ENCODE assay signal across 19 cellular contexts in the genomic region with DNA sequence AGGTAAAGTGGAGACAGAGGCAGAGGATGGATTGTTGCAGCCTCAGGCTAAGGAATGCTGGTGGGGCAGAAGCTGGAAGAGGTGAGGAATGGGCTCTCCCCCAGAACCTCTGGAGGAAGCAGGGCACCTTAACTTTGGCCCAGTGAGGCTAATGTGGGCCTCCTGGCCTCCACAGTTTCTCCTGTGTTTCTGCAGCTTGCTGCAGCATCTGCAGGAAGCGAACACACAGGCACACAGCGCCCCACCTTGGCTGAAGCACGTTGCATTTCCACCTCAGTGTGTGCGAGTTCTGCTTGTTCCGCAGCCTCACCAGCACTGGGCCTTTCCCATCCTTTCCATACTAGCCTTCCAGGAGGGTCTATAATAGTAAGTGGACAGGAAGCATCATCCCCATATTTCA. TPM values are rescaled to one million over a fixed set of nuclear protein-coding genes. Genes with fewer than 3 reads are reported as not detected.
A peak's percentile ranks its signal among the peaks of the same experiment; 100 is the strongest.
DNase-seq lines count a peak whose midpoint lies in the region; ATAC-seq and TF ChIP-seq lines count a peak whose summit lies in the region.
"Had no signal": no experiment of that assay in that cellular context is flagged by ENCODE, and none has a peak within 500 bp of the region (broad histone marks: within the 10 kb centered on the region; RNA-seq: fewer than 3 reads in every experiment).

No MANE protein-coding gene starts in this region.

- no peak overlapping the region for H3K4me3 Mint-ChIP-seq in endodermal cell
- H3K4me3 Mint-ChIP-seq: activated B cell treated with CpG ODN at 0.5 μM for 24 hours; activated naive CD4-positive, alpha-beta T cell treated with anti-CD3 and anti-CD28 coated beads, Interleukin-2, amount 10 ng/mL, durations not matched to agents 7 days and 5 days; stimulated activated naive CD8-positive, alpha-beta T cell treated with anti-CD3 and anti-CD28 coated beads, Interleukin-15, amount 100 ng/mL, for 72 hours had no signal

- POLR2A ChIA-PET in A673 (lab: Charles Lee; ENCODE audit: low non-redundant PET), result no interaction called here

- no peak for TF ChIP-seq POLR2A in GM18505 (IDR thresholded peaks at IDR 0.05; ENCODE audit: borderline replicate concordance, extremely low read depth, insufficient read depth, insufficient read length)

- H3K36me3 ChIP-seq in A673 (ENCODE audit: insufficient read depth, low read length, poor library complexity, severe bottlenecking), result no peaks in the 10 kb centered on the region
- H3K36me3 ChIP-seq in NT2/D1 (ENCODE audit: insufficient read depth, insufficient read length, low read length), result no peaks in the 10 kb centered on the region
- no peaks in the 10 kb centered on the region for H3K36me3 ChIP-seq in endodermal cell (ENCODE audit: control insufficient read depth, insufficient read depth, low read length)
- H3K36me3 ChIP-seq: BE2C, prostate gland had no signal

- CTCF ChIA-PET in A673 (lab: Charles Lee), result interaction anchor here (0.6 kb wide), 2 partner anchors 30 to 88 kb away, joined by 5 read pairs; no protein-coding TSS in a partner anchor

- H3K27ac ChIP-seq in A673 (ENCODE audit: low read depth, low read length, poor library complexity, severe bottlenecking), result no peak overlapping the region
- H3K27ac ChIP-seq in endodermal cell (ENCODE audit: low read depth, low read length), result no peak overlapping the region
- H3K27ac ChIP-seq: body of pancreas, dorsolateral prefrontal cortex, prostate gland had no signal

- H3K4me1 Mint-ChIP-seq in endodermal cell, result peaks cover 10% of the 10 kb centered on the region
- H3K4me1 Mint-ChIP-seq: activated B cell treated with CpG ODN at 0.5 μM for 24 hours; activated naive CD4-positive, alpha-beta T cell treated with anti-CD3 and anti-CD28 coated beads, Interleukin-2, amount 10 ng/mL, durations not matched to agents 7 days and 5 days; stimulated activated naive CD8-positive, alpha-beta T cell treated with anti-CD3 and anti-CD28 coated beads, Interleukin-15, amount 100 ng/mL, for 72 hours had no signal

- intact Hi-C loops in A673 (cut with micrococcal nuclease; ENCODE audit: unreplicated experiment), result no loop called here

- peaks cover 4% of the 10 kb centered on the region for H3K9me3 Mint-ChIP-seq in endodermal cell
- H3K9me3 Mint-ChIP-seq: activated B cell treated with CpG ODN at 0.5 μM for 24 hours; activated naive CD4-positive, alpha-beta T cell treated with anti-CD3 and anti-CD28 coated beads, Interleukin-2, amount 10 ng/mL, durations not matched to agents 7 days and 5 days; stimulated activated naive CD8-positive, alpha-beta T cell treated with anti-CD3 and anti-CD28 coated beads, Interleukin-15, amount 100 ng/mL, for 72 hours had no signal

- no peak overlapping the region for H3K27ac Mint-ChIP-seq in endodermal cell
- H3K27ac Mint-ChIP-seq: activated B cell treated with CpG ODN at 0.5 μM for 24 hours; activated naive CD4-positive, alpha-beta T cell treated with anti-CD3 and anti-CD28 coated beads, Interleukin-2, amount 10 ng/mL, durations not matched to agents 7 days and 5 days; stimulated activated naive CD8-positive, alpha-beta T cell treated with anti-CD3 and anti-CD28 coated beads, Interleukin-15, amount 100 ng/mL, for 72 hours had no signal

- H3K27me3 ChIP-seq in A673 (replicated peaks; ENCODE audit: insufficient read depth, low read depth, low read length, poor library complexity), result peaks cover 54% of the 10 kb centered on the region
- no peaks in the 10 kb centered on the region for H3K27me3 ChIP-seq in NT2/D1 (ENCODE audit: insufficient read depth, insufficient read length)
- H3K27me3 ChIP-seq in endodermal cell (ENCODE audit: control insufficient read depth, insufficient read depth, low read length, poor library complexity, severe bottlenecking), result peaks cover 5% of the 10 kb centered on the region
- H3K27me3 ChIP-seq: BE2C, body of pancreas, dorsolateral prefrontal cortex had no signal

- peaks cover 18% of the 10 kb centered on the region for H3K4me1 ChIP-seq in A673 (ENCODE audit: insufficient read depth, low read length, poor library complexity, severe bottlenecking)
- H3K4me1 ChIP-seq in NT2/D1 (ENCODE audit: insufficient read depth, insufficient read length), result peaks cover 4% of the 10 kb centered on the region
- H3K4me1 ChIP-seq in endodermal cell (ENCODE audit: control insufficient read depth, insufficient read depth, low read length), result no peaks in the 10 kb centered on the region
- H3K4me1 ChIP-seq: body of pancreas, prostate gland had no signal

- H3K9ac ChIP-seq in NT2/D1 (ENCODE audit: insufficient read length, low read depth), result no peak overlapping the region
- H3K9ac ChIP-seq in endodermal cell (ENCODE audit: extremely low read depth, low read length, poor library complexity, severe bottlenecking), result no peak overlapping the region

- no TSS peak for BruUV-seq in A673 (replicated peaks; lab: Mats Ljungman, UMichigan)

- DNase-seq in A673 (ENCODE audit: low spot score) (no peak), NT2/D1 (ENCODE audit: low read depth, low spot score) (peak; percentile 32), endodermal cell (peak; percentile 82), C1 segment of cervical spinal cord (lab: John Stamatoyannopoulos, UW) (no peak)
- DNase-seq: activated B cell treated with CpG ODN at 0.5 μM for 24 hours; activated naive CD4-positive, alpha-beta T cell treated with anti-CD3 and anti-CD28 coated beads, Interleukin-2, amount 10 ng/mL, durations not matched to agents 7 days and 5 days; BE2C; body of pancreas; dorsolateral prefrontal cortex; NCI-H1092; NCI-H345; stimulated activated CD4-positive, alpha-beta T cell treated with anti-CD3 and anti-CD28 coated beads, Interleukin-12 subunit alpha, Interleukin-12 subunit beta, amount 100 ng/mL, for 4 hours; stimulated activated naive CD8-positive, alpha-beta T cell treated with anti-CD3 and anti-CD28 coated beads, Interleukin-15, amount 100 ng/mL, for 72 hours had no signal

- 79 to 83% methylated on average over 4 to 5 of the region's 5 CpGs for WGBS in endodermal cell (ENCODE audit: insufficient coverage in 1 of 2, insufficient read length in 1 of 2), 2 experiments

- H3K36me3 Mint-ChIP-seq in endodermal cell (ENCODE audit: low read depth), result no peaks in the 10 kb centered on the region
- H3K36me3 Mint-ChIP-seq: activated naive CD4-positive, alpha-beta T cell treated with anti-CD3 and anti-CD28 coated beads, Interleukin-2, amount 10 ng/mL, durations not matched to agents 7 days and 5 days had no signal

- TF ChIP-seq CTCF in A673 (conservative IDR thresholded peaks at IDR 0.05; ENCODE audit: low read depth, low read length), result peak; percentile 48
- peak; percentile 32 for TF ChIP-seq CTCF in GM12873 (IDR thresholded peaks at IDR 0.05; ENCODE audit: insufficient read depth, low read depth, low read length, missing control alignments)
- TF ChIP-seq CTCF in endodermal cell (conservative IDR thresholded peaks at IDR 0.05), result peak; percentile 62

- H3K27me3 Mint-ChIP-seq in endodermal cell (ENCODE audit: insufficient read depth), result no peaks in the 10 kb centered on the region
- H3K27me3 Mint-ChIP-seq: activated B cell treated with CpG ODN at 0.5 μM for 24 hours had no signal

- ATAC-seq in GM18505 (IDR thresholded peaks at IDR 0.05; ENCODE audit: unreplicated experiment) (no peak), HG03432 (IDR thresholded peaks at IDR 0.05; ENCODE audit: unreplicated experiment) (no peak), HG03135 (IDR thresholded peaks at IDR 0.05; ENCODE audit: unreplicated experiment) (no peak)
- ATAC-seq: body of pancreas; Panc1; stimulated activated naive CD8-positive, alpha-beta T cell treated with anti-CD3 and anti-CD28 coated beads, Interleukin-15, amount 100 ng/mL, for 72 hours had no signal

- H3K9me3 ChIP-seq in A673 (ENCODE audit: low read depth, low read length, poor library complexity, severe bottlenecking) (no peaks in the 10 kb centered on the region), NT2/D1 (ENCODE audit: insufficient read depth, low read length) (no peaks in the 10 kb centered on the region; the same call in 1 of the 2 replicates), endodermal cell (ENCODE audit: control insufficient read depth, low read length) (no peaks in the 10 kb centered on the region)
- H3K9me3 ChIP-seq: BE2C, body of pancreas, prostate gland had no signal

- H3K4me3 ChIP-seq in A673 (ENCODE audit: low read depth, low read length, poor library complexity, severe bottlenecking) (no peak overlapping the region), NT2/D1 (ENCODE audit: insufficient read length, low read depth) (no peak overlapping the region), endodermal cell (ENCODE audit: low read length) (no peak overlapping the region)
- H3K4me3 ChIP-seq: body of pancreas, dorsolateral prefrontal cortex, prostate gland had no signal

RNA-seq across cellular contexts. Expression of gene ASS1, which starts 27.2 kb away (rescaled TPM):
- total RNA-seq in A673 (2021), result 5.8 and 14.4 TPM in 2 replicates
- 10 to 100 TPM; 30.9 to 57.2 TPM for total RNA-seq in endodermal cell
- polyA plus RNA-seq in endodermal cell (2013, experiment 1 of 2), result 37.9 TPM
- polyA plus RNA-seq in endodermal cell (2013, experiment 2 of 2), result 30.1 TPM

Comparison
In these comparisons a context has a peak if more than half of its experiments do, and no peak if none do; other contexts are left out.
1. DNase-seq: peak in NT2/D1 (single experiment) and endodermal cell (single experiment); none in A673 (single experiment) and C1 segment of cervical spinal cord (0 of 14).
2. Peak in every context shown above with its lines, with median percentiles within 50 percentile points of each other: CTCF ChIP-seq.